ENCODE assay signal across 28 cellular contexts in the genomic region with DNA sequence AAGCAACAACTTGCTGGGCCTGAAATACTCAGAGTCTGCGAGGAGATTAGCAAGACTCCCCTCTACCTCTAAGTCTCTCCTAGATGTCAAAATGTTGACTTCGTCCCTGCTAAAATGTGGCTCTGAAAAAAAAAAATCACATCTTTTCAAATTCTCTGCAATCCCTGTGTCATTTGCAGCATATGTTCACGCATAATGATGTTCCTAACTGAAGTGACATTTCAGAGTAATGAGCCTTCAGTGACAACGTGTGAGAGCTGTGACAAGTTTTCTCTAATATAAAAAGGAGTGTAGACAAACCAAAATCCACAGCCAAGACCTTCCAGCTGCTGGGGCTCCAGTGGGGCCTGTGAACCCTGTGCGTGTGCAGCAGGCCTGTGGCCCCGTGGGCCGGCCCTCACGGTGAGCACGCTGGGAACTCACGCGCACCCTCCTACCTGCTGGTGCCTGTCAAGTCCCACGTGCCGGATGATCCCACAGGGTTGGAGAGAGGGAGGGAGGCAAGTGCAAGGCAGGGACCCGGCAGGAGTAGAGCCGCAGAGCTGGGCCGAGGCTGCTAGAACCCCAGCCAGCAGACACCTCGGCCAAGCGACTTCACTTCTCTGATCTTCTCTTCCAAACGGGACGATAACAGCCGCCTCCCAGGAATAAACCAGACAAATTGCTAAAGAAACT.
"Had no signal": no experiment of that assay in that cellular context is flagged by ENCODE, and none has a peak within 500 bp of the region (broad histone marks: within the 10 kb centered on the region; RNA-seq: fewer than 3 reads in every experiment).

No MANE protein-coding gene starts in this region.

- H3K27me3 Mint-ChIP-seq: activated naive CD4-positive, alpha-beta T cell treated with anti-CD3 and anti-CD28 coated beads, Interleukin-2, amount 50 U/mL, for 24 hours had no signal

- H3K4me2 ChIP-seq: PC-9 had no signal

- H3K36me3 Mint-ChIP-seq: activated naive CD4-positive, alpha-beta T cell treated with anti-CD3 and anti-CD28 coated beads, Interleukin-2, amount 50 U/mL, for 24 hours; activated naive CD8-positive, alpha-beta T cell treated with anti-CD3 and anti-CD28 coated beads, Interleukin-2, amount 10 ng/mL, durations not matched to agents 7 days and 5 days had no signal

- H3K27me3 ChIP-seq: ascending aorta had no signal

- H3K4me1 Mint-ChIP-seq: activated naive CD4-positive, alpha-beta T cell treated with anti-CD3 and anti-CD28 coated beads, Interleukin-2, amount 50 U/mL, for 24 hours; activated naive CD8-positive, alpha-beta T cell treated with anti-CD3 and anti-CD28 coated beads, Interleukin-2, amount 10 ng/mL, durations not matched to agents 7 days and 5 days had no signal

- H3K9me3 Mint-ChIP-seq: activated B cell treated with CpG ODN at 0.5 μM for 24 hours; activated CD8-positive, alpha-beta T cell treated with anti-CD3 and anti-CD28 coated beads for 36 hours; activated naive CD4-positive, alpha-beta T cell treated with anti-CD3 and anti-CD28 coated beads, Interleukin-2, amount 50 U/mL, for 24 hours; activated naive CD8-positive, alpha-beta T cell treated with anti-CD3 and anti-CD28 coated beads, Interleukin-2, amount 10 ng/mL, durations not matched to agents 7 days and 5 days; activated T-cell treated with anti-CD3 and anti-CD28 coated beads, Interleukin-2, amount 50 U/mL, for 24 hours; activated T-helper 2 cell treated with anti-CD3 and anti-CD28 coated beads, Interferon-gamma antibody, Interleukin-2, Interleukin-4, amounts not matched to agents 10 μg/mL and 5 μg/mL and 100 μg/mL, durations not matched to agents 14 hours and 24 hours and 36 hours had no signal

- ATAC-seq: activated CD8-positive, alpha-beta T cell treated with anti-CD3 and anti-CD28 coated beads for 36 hours; K562; Right ventricle myocardium inferior had no signal

- H2AFZ ChIP-seq: PC-9 had no signal

- H3K27ac ChIP-seq: ascending aorta, breast epithelium, PC-9, RWPE1, VCaP had no signal

- H3K27ac Mint-ChIP-seq: activated B cell treated with CpG ODN at 0.5 μM for 24 hours; activated CD8-positive, alpha-beta T cell treated with anti-CD3 and anti-CD28 coated beads for 36 hours; activated naive CD4-positive, alpha-beta T cell treated with anti-CD3 and anti-CD28 coated beads, Interleukin-2, amount 50 U/mL, for 24 hours; activated naive CD8-positive, alpha-beta T cell treated with anti-CD3 and anti-CD28 coated beads, Interleukin-2, amount 10 ng/mL, durations not matched to agents 7 days and 5 days; activated T-cell treated with anti-CD3 and anti-CD28 coated beads, Interleukin-2, amount 50 U/mL, for 24 hours; activated T-helper 2 cell treated with anti-CD3 and anti-CD28 coated beads, Interferon-gamma antibody, Interleukin-2, Interleukin-4, amounts not matched to agents 10 μg/mL and 5 μg/mL and 100 μg/mL, durations not matched to agents 14 hours and 24 hours and 36 hours had no signal

- H3K4me3 ChIP-seq: ascending aorta, breast epithelium, K562, PC-9 had no signal

- H3K9me3 ChIP-seq: ascending aorta, breast epithelium had no signal

- H3K4me3 Mint-ChIP-seq: activated B cell treated with CpG ODN at 0.5 μM for 24 hours; activated CD8-positive, alpha-beta T cell treated with anti-CD3 and anti-CD28 coated beads for 36 hours; activated naive CD4-positive, alpha-beta T cell treated with anti-CD3 and anti-CD28 coated beads, Interleukin-2, amount 50 U/mL, for 24 hours; activated naive CD8-positive, alpha-beta T cell treated with anti-CD3 and anti-CD28 coated beads, Interleukin-2, amount 10 ng/mL, durations not matched to agents 7 days and 5 days; activated T-cell treated with anti-CD3 and anti-CD28 coated beads, Interleukin-2, amount 50 U/mL, for 24 hours had no signal

- H3K36me3 ChIP-seq: ascending aorta, breast epithelium had no signal

- DNase-seq: activated B cell treated with CpG ODN at 0.5 μM for 24 hours; activated CD4-positive, alpha-beta T cell treated with anti-CD3 and anti-CD28 coated beads for 4 hours; activated CD4-positive, alpha-beta T cell treated with anti-CD3 and anti-CD28 coated beads, Interleukin-2, amount 50 U/mL, for 4 hours; activated CD4-positive, CD25-positive, alpha-beta regulatory T cell treated with anti-CD3 and anti-CD28 coated beads, Interleukin-2, amount 50 U/mL, for 72 hours; activated CD8-positive, alpha-beta T cell treated with anti-CD3 and anti-CD28 coated beads for 36 hours; activated gamma-delta T cell; activated naive CD4-positive, alpha-beta T cell treated with Interleukin-2 at 50 U/mL for 16 hours; activated naive CD8-positive, alpha-beta T cell treated with anti-CD3 and anti-CD28 coated beads, Interleukin-2, amount 10 ng/mL, durations not matched to agents 7 days and 5 days; activated T-cell treated with anti-CD3 and anti-CD28 coated beads, Interleukin-2, amount 50 U/mL, for 24 hours; NCI-H1105; NCI-H1417 treated with DMSO at 0.1 percent for 48 hours; NCI-H2029; NCI-H345; NCI-H524 treated with DMSO at 0.1 percent for 48 hours; PC-9; SIG-M5; SW 1271; T-helper 1 cell; T-helper 2 cell; T-helper 9 cell had no signal

- H3K4me1 ChIP-seq: ascending aorta, breast epithelium had no signal
